Comparison of ENCODE assay signal across 8 cellular contexts in the genomic region with DNA sequence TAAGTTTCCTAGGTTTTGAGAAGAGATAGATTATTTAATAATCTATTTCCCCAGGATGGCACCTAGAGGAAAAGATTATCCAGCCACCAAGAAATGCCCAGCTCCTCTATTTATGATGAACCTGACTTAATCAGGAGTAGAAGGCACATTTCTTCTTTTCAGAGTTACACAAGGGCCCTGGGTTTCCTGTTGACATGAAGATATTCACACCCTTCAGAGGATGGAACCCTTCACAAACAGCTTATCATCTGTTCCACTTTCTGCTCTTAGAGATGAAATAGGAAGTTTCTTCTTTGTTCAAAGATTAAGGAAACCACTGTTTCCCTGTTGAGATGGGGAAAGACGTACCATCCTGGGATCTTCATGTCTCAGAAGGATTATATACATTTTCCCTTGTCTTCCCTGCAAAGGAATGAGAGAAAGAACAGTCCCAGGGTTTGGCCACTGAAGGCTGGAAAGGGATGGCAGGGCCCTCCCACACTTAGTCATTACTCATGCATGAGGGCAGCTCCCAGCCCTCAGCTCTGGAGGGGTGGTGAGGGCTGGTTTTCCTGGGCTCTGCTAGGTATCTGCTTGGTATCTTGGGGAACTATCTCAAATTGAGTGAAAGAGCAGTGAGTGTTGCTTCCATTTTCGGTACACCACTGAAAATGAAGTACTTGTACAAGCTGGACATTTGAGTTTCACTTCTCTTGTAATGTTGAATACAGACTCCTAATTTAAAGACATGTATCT.
DNase-seq lines count a peak whose midpoint lies in the region; ATAC-seq, FAIRE-seq and TF ChIP-seq lines count a peak whose summit lies in the region.

No MANE protein-coding gene starts in this region.

- no peak overlapping the region for H2BK20ac ChIP-seq in H1 (ENCODE audit: low read length)

- H4K91ac ChIP-seq in H1 (replicated peaks; ENCODE audit: insufficient read length, low read length) (no peak overlapping the region), neuronal stem cell (ENCODE audit: low read depth, low read length, poor library complexity) (no peak overlapping the region)

- H3K27me3 Mint-ChIP-seq in activated naive CD4-positive, alpha-beta T cell treated with anti-CD3 and anti-CD28 coated beads for 36 hours (ENCODE audit: low read depth): no peaks in the 10 kb centered on the region

- WGBS in H1 (ENCODE audit: extremely low coverage in 1 of 2, insufficient coverage in 1 of 2, insufficient read length in 1 of 2, insufficient replicate concordance in 2 of 2, low coverage in 1 of 2, low lambda C conversion rate in 2 of 2, missing lambda C conversion rate in 1 of 2), 2 experiments: 83% methylated on average over 2 of the region's 2 CpGs; no CpG with 5 or more reads in 1 of the 2 experiments
- WGBS in neuronal stem cell (ENCODE audit: extremely low coverage in 2 of 2, insufficient read length in 2 of 2, insufficient replicate concordance in 1 of 2), 2 donors: no CpG with 5 or more reads among the region's 2 CpGs
- WGBS in suprapubic skin: 92% methylated on average over 2 of the region's 2 CpGs

- H3K9ac ChIP-seq in H1 (replicated peaks in 1 of 4; ENCODE audit: extremely low read depth in 1 of 4, low read depth in 3 of 4, low read length in 3 of 4) (no peak overlapping the region), neuronal stem cell (ENCODE audit: low read depth, low read length, poor library complexity) (no peak overlapping the region)

- H3K4me1 ChIP-seq in DOHH2 (ENCODE audit: control insufficient read depth, low read length) (peaks cover 9% of the 10 kb centered on the region), H1 (replicated peaks in 1 of 4; ENCODE audit: control insufficient read depth in 3 of 4, insufficient read depth in 4 of 4, low read length in 3 of 4) (no peaks in the 10 kb centered on the region; a peak in 1 of 7 replicates), neuronal stem cell (ENCODE audit: control insufficient read depth in 2 of 2, insufficient read depth in 1 of 2, low read depth in 1 of 2, low read length in 2 of 2) (no peaks in the 10 kb centered on the region), suprapubic skin (no peaks in the 10 kb centered on the region)

- no peaks in the 10 kb centered on the region for H3K79me2 ChIP-seq in DOHH2 (ENCODE audit: control insufficient read depth, low read length)
- H3K79me2 ChIP-seq in H1 (ENCODE audit: control insufficient read depth in 1 of 2, insufficient read depth in 2 of 2, low read length in 2 of 2): no peaks in the 10 kb centered on the region

- FAIRE-seq in H1 (lab: Jason Lieb, UNC): no peak
- FAIRE-seq in D721Med (lab: Jason Lieb, UNC): no peak

- TF ChIP-seq RAD21 in H1 (IDR thresholded peaks at IDR 0.05 in 1 of 2, conservative IDR thresholded peaks at IDR 0.05 in 1 of 2; ENCODE audit: low read depth in 2 of 2, low read length in 2 of 2): no peak

- H3K4me2 ChIP-seq in DOHH2 (ENCODE audit: low read length) (peak overlapping the region; percentile 29; the same call in 1 of the 2 replicates), H1 (ENCODE audit: insufficient read depth in 1 of 2, low read depth in 2 of 2, low read length in 2 of 2) (no peak overlapping the region), neuronal stem cell (ENCODE audit: insufficient read depth, low read length, poor library complexity, severe bottlenecking) (no peak overlapping the region)

- H3K27ac ChIP-seq in DOHH2 (ENCODE audit: low read depth, low read length): no peak overlapping the region
- no peak overlapping the region for H3K27ac ChIP-seq in H1 (ENCODE audit: low read depth, low read length)
- no peak overlapping the region for H3K27ac ChIP-seq in neuronal stem cell (replicated peaks; ENCODE audit: low read length)
- H3K27ac ChIP-seq in suprapubic skin: no peak overlapping the region

- H3K36me3 ChIP-seq in DOHH2 (ENCODE audit: control insufficient read depth, low read length) (no peaks in the 10 kb centered on the region), H1 (ENCODE audit: control insufficient read depth in 2 of 4, insufficient read depth in 4 of 4, low read length in 3 of 4) (no peaks in the 10 kb centered on the region), neuronal stem cell (replicated peaks in 1 of 2; ENCODE audit: control insufficient read depth in 2 of 2, insufficient read depth in 2 of 2, low read length in 2 of 2) (no peaks in the 10 kb centered on the region), suprapubic skin (no peaks in the 10 kb centered on the region)

- no peak overlapping the region for H3K4me3 ChIP-seq in DOHH2 (ENCODE audit: low read length)
- H3K4me3 ChIP-seq in H1 (ENCODE audit: extremely low read depth in 1 of 4, insufficient read depth in 2 of 4, low read depth in 3 of 4, low read length in 4 of 4): no peak overlapping the region
- H3K4me3 ChIP-seq in neuronal stem cell (ENCODE audit: low read length in 2 of 2): no peak overlapping the region
- H3K4me3 ChIP-seq in suprapubic skin: no peak overlapping the region

- TF ChIP-seq EP300 in H1 (IDR thresholded peaks at IDR 0.05; ENCODE audit: borderline replicate concordance in 1 of 2, low read depth in 2 of 2, low read length in 2 of 2): no peak
- TF ChIP-seq EP300 in suprapubic skin (IDR thresholded peaks at IDR 0.05): no peak

- H2AFZ ChIP-seq in H1 (ENCODE audit: low read length) (0 out of 2 replicates have a peak overlapping the region, but pooled peaks have one; percentile 44), neuronal stem cell (ENCODE audit: low read length) (no peak overlapping the region)

- intact Hi-C loops in activated naive CD4-positive, alpha-beta T cell treated with anti-CD3 and anti-CD28 coated beads for 36 hours (cut with micrococcal nuclease): no loop called here

- H2AK5ac ChIP-seq in H1 (ENCODE audit: low read depth, low read length) (no peak overlapping the region), neuronal stem cell (ENCODE audit: low read depth, low read length) (no peak overlapping the region)

- CTCF ChIA-PET in H1 (lab: Charles Lee; ENCODE audit: partially characterized antibody): interaction anchor here (0.6 to 1.6 kb wide), 5 partner anchors 15 to 306 kb away, joined by 3 to 4 read pairs (median 3); no protein-coding TSS in a partner anchor
- CTCF ChIA-PET in activated naive CD4-positive, alpha-beta T cell treated with anti-CD3 and anti-CD28 coated beads for 36 hours (lab: Charles Lee): interaction anchor here (0.6 kb wide), 1 partner anchor 16 kb away, joined by 3 read pairs; no protein-coding TSS in a partner anchor

- H3K4ac ChIP-seq in H1 (replicated peaks; ENCODE audit: insufficient read length, low read depth, low read length): no peak overlapping the region
- H3K4ac ChIP-seq in neuronal stem cell (ENCODE audit: low read length): no peak overlapping the region

- no peak for TF ChIP-seq POLR2A in H1 (IDR thresholded peaks at IDR 0.05; ENCODE audit: control extremely low read depth in 1 of 2, low read depth in 2 of 2, low read length in 2 of 2)
- TF ChIP-seq POLR2A in suprapubic skin (IDR thresholded peaks at IDR 0.05): no peak

- H4K5ac ChIP-seq in H1 (ENCODE audit: insufficient read length, low read depth, low read length): no peak overlapping the region

- no peak overlapping the region for H3K56ac ChIP-seq in H1 (replicated peaks; ENCODE audit: insufficient read length, low read depth, low read length)

- H3K23ac ChIP-seq in H1 (ENCODE audit: insufficient read length) (no peak overlapping the region), neuronal stem cell (ENCODE audit: low read depth, low read length, poor library complexity) (no peak overlapping the region)

- no peaks in the 10 kb centered on the region for H3K36me3 Mint-ChIP-seq in activated naive CD4-positive, alpha-beta T cell treated with anti-CD3 and anti-CD28 coated beads for 36 hours (ENCODE audit: low read depth)

- no peaks in the 10 kb centered on the region for H3K9me3 ChIP-seq in DOHH2 (ENCODE audit: control insufficient read depth, insufficient read depth, low read length)
- peaks cover 0 to 5% of the 10 kb centered on the region in 2 experiments; a peak in 1 of 4 replicates for H3K9me3 ChIP-seq in H1 (ENCODE audit: insufficient read depth in 2 of 2, low read depth in 1 of 2, low read length in 1 of 2)
- H3K9me3 ChIP-seq in neuronal stem cell (replicated peaks in 1 of 2; ENCODE audit: control insufficient read depth in 2 of 2, insufficient read depth in 1 of 2, low read depth in 1 of 2, low read length in 2 of 2): peaks cover 0 to 4% of the 10 kb centered on the region in 2 donors
- H3K9me3 ChIP-seq in suprapubic skin: no peaks in the 10 kb centered on the region

- POLR2A ChIA-PET in H1 (lab: Charles Lee; ENCODE audit: partially characterized antibody): no interaction called here

- H3K79me1 ChIP-seq in H1 (ENCODE audit: low read depth, low read length): no peaks in the 10 kb centered on the region
- no peaks in the 10 kb centered on the region for H3K79me1 ChIP-seq in neuronal stem cell (ENCODE audit: low read depth, low read length)

- ATAC-seq in GM21367 (IDR thresholded peaks at IDR 0.05; ENCODE audit: unreplicated experiment): peak; percentile 81

- H3K18ac ChIP-seq in H1 (ENCODE audit: extremely low read depth, low read length) (no peak overlapping the region), neuronal stem cell (ENCODE audit: low read length) (no peak overlapping the region)

- no peak overlapping the region for H3K27ac Mint-ChIP-seq in activated naive CD4-positive, alpha-beta T cell treated with anti-CD3 and anti-CD28 coated beads for 36 hours

- H4K20me1 ChIP-seq in DOHH2 (ENCODE audit: control insufficient read depth, insufficient read depth, low read depth, low read length): no peaks in the 10 kb centered on the region
- H4K20me1 ChIP-seq in H1 (replicated peaks in 1 of 2; ENCODE audit: control insufficient read depth in 1 of 2, insufficient read depth in 2 of 2, low read length in 2 of 2): no peaks in the 10 kb centered on the region

- H3K4me1 Mint-ChIP-seq in activated naive CD4-positive, alpha-beta T cell treated with anti-CD3 and anti-CD28 coated beads for 36 hours (ENCODE audit: low read depth): no peaks in the 10 kb centered on the region

- no peaks in the 10 kb centered on the region for H3K9me2 ChIP-seq in DOHH2 (replicated peaks; ENCODE audit: control insufficient read depth, low read length)

- H3K23me2 ChIP-seq in H1 (ENCODE audit: low read depth, low read length): no peaks in the 10 kb centered on the region; the same call in 1 of the 2 replicates

- no peaks in the 10 kb centered on the region for H3K9me3 Mint-ChIP-seq in activated naive CD4-positive, alpha-beta T cell treated with anti-CD3 and anti-CD28 coated beads for 36 hours

- no peaks in the 10 kb centered on the region for H3K27me3 ChIP-seq in DOHH2 (ENCODE audit: control insufficient read depth, low read length)
- H3K27me3 ChIP-seq in H1 (replicated peaks in 1 of 4; ENCODE audit: control insufficient read depth in 3 of 4, extremely low read depth in 1 of 4, insufficient read depth in 3 of 4, low read length in 3 of 4): no peaks in the 10 kb centered on the region
- peaks cover 0 to 1% (median 0%) of the 10 kb centered on the region in 3 experiments for H3K27me3 ChIP-seq in neuronal stem cell (ENCODE audit: control insufficient read depth in 3 of 3, insufficient read depth in 3 of 3, low read depth in 1 of 3, low read length in 3 of 3)
- no peaks in the 10 kb centered on the region for H3K27me3 ChIP-seq in suprapubic skin

- no peak overlapping the region for H3K4me3 Mint-ChIP-seq in activated naive CD4-positive, alpha-beta T cell treated with anti-CD3 and anti-CD28 coated beads for 36 hours

- no peaks in the 10 kb centered on the region for H3F3A ChIP-seq in DOHH2 (ENCODE audit: control insufficient read depth, insufficient read depth)

- H3K14ac ChIP-seq in H1 (ENCODE audit: insufficient read length) (no peak overlapping the region), neuronal stem cell (ENCODE audit: low read length) (no peak overlapping the region)

- DNase-seq in HK-2 (ENCODE audit: unreplicated experiment): peak; percentile 1
- DNase-seq in H1 (ENCODE audit: low read depth in 1 of 2, low spot score in 2 of 2): no peak
- no peak for DNase-seq in neuronal stem cell (ENCODE audit: low spot score)
- no peak for DNase-seq in D721Med (ENCODE audit: insufficient read length, low spot score)
- DNase-seq in activated naive CD4-positive, alpha-beta T cell treated with anti-CD3 and anti-CD28 coated beads for 36 hours: no peak
- no peak for DNase-seq in suprapubic skin (ENCODE audit: low spot score in 2 of 2)

- no peak overlapping the region for H2BK5ac ChIP-seq in H1 (ENCODE audit: low read depth, low read length)
- H2BK5ac ChIP-seq in neuronal stem cell (ENCODE audit: low read length): no peak overlapping the region

- TF ChIP-seq CTCF in DOHH2 (IDR thresholded peaks at IDR 0.05; ENCODE audit: low read depth, low read length, poor library complexity, severe bottlenecking) (no peak), H1 (IDR thresholded peaks at IDR 0.05; ENCODE audit: control extremely low read depth in 1 of 3, insufficient read depth in 1 of 3, low read depth in 1 of 3, low read length in 3 of 3) (no peak), D721Med (IDR thresholded peaks at IDR 0.05; ENCODE audit: insufficient read depth, missing control alignments) (no peak), suprapubic skin (IDR thresholded peaks at IDR 0.05) (no peak)

- H2BK120ac ChIP-seq in H1 (replicated peaks; ENCODE audit: low read depth, low read length): no peak overlapping the region
- no peak overlapping the region for H2BK120ac ChIP-seq in neuronal stem cell (ENCODE audit: low read depth, low read length)

- H2BK15ac ChIP-seq in H1 (ENCODE audit: low read length) (no peak overlapping the region), neuronal stem cell (ENCODE audit: low read length) (no peak overlapping the region)

- no peak overlapping the region for H4K8ac ChIP-seq in H1 (ENCODE audit: extremely low read depth, insufficient read depth, low read length)
- H4K8ac ChIP-seq in neuronal stem cell (ENCODE audit: low read depth, low read length): no peak overlapping the region

- H2BK12ac ChIP-seq in H1 (ENCODE audit: low read depth, low read length) (no peak overlapping the region), neuronal stem cell (ENCODE audit: low read length) (no peak overlapping the region)
